ENCODE assay signal across 36 cellular contexts in the genomic region with DNA sequence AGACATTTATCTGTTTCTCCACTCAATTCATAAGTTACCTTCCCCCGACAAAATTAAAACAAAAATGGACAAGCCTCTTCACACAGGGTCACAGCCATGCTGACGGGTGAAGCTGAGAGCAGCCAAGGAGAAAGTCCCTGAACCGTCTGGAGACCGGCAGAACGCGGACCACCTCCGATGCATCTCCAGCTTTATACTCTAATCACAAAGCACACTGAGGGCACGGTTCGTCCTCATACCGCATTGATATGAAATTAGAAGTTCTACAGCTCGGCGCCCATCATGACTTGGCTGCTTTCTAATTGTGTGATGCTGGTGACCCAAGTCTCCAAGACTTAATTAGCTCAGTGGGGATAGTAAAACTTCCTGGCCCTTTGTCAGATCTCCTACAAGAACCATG.
"Had no signal": no experiment of that assay in that cellular context is flagged by ENCODE, and none has a peak within 500 bp of the region (broad histone marks: within the 10 kb centered on the region; RNA-seq: fewer than 3 reads in every experiment).

No MANE protein-coding gene starts in this region.

- H3K27ac Mint-ChIP-seq: activated CD4-positive, alpha-beta memory T cell treated with anti-CD3 and anti-CD28 coated beads, Interleukin-2, amount 10 ng/mL, durations not matched to agents 7 days and 5 days; activated CD4-positive, alpha-beta T cell treated with anti-CD3 and anti-CD28 coated beads for 36 hours; activated CD4-positive, alpha-beta T cell treated with anti-CD3 and anti-CD28 coated beads, Interleukin-2, amount 10 ng/mL, durations not matched to agents 7 days and 5 days; activated CD8-positive, alpha-beta memory T cell treated with anti-CD3 and anti-CD28 coated beads, Interleukin-2, amount 10 ng/mL, durations not matched to agents 7 days and 5 days; activated CD8-positive, alpha-beta T cell treated with anti-CD3 and anti-CD28 coated beads, Interleukin-2, amount 10 ng/mL, durations not matched to agents 7 days and 5 days; activated naive CD4-positive, alpha-beta T cell treated with anti-CD3 and anti-CD28 coated beads for 36 hours; activated naive CD4-positive, alpha-beta T cell treated with anti-CD3 and anti-CD28 coated beads, Interleukin-2, amount 50 U/mL, for 24 hours; activated naive CD8-positive, alpha-beta T cell treated with anti-CD3 and anti-CD28 coated beads for 36 hours; activated T-cell treated with anti-CD3 and anti-CD28 coated beads, Interleukin-2, amount 50 U/mL, for 72 hours; activated T-helper 1 cell treated with anti-CD3 and anti-CD28 coated beads, Interleukin-12 subunit alpha, Interleukin-12 subunit beta, Interleukin-2, Interleukin-4 antibody, amounts not matched to agents 30 ng/mL and 10 ng/mL and 1 ng/mL, durations not matched to agents 14 hours and 24 hours and 36 hours; activated T-helper 17 cell treated with anti-CD3 and anti-CD28 coated beads, Interleukin-2, amount 50 U/mL, for 72 hours; T-helper 1 cell treated with Interleukin-12 subunit alpha and Interleukin-12 subunit beta and Interleukin-4 antibody, amounts not matched to agents 30 μg/mL and 1 μg/mL, for 36 hours; T-helper 2 cell treated with Interferon-gamma antibody and Interleukin-4, amounts not matched to agents 5 μg/mL and 100 μg/mL, for 36 hours; WTC11 had no signal

- DNase-seq: activated CD4-positive, alpha-beta memory T cell treated with anti-CD3 and anti-CD28 coated beads, Interleukin-2, amount 10 ng/mL, durations not matched to agents 7 days and 5 days; activated CD4-positive, alpha-beta T cell treated with anti-CD3 and anti-CD28 coated beads for 1 hour; activated CD4-positive, alpha-beta T cell treated with anti-CD3 and anti-CD28 coated beads for 36 hours; activated CD4-positive, alpha-beta T cell treated with anti-CD3 and anti-CD28 coated beads for 48 hours; activated CD4-positive, alpha-beta T cell treated with anti-CD3 and anti-CD28 coated beads, Interleukin-2, amount 10 ng/mL, durations not matched to agents 7 days and 5 days; activated CD4-positive, alpha-beta T cell treated with anti-CD3 and anti-CD28 coated beads, Interleukin-2, amount 50 U/mL, for 48 hours; activated CD4-positive, CD25-positive, alpha-beta regulatory T cell; activated CD8-positive, alpha-beta memory T cell treated with anti-CD3 and anti-CD28 coated beads for 24 hours; activated CD8-positive, alpha-beta memory T cell treated with anti-CD3 and anti-CD28 coated beads, Interleukin-2, amount 10 ng/mL, durations not matched to agents 7 days and 5 days; activated CD8-positive, alpha-beta T cell treated with anti-CD3 and anti-CD28 coated beads, Interleukin-2, amount 10 ng/mL, durations not matched to agents 7 days and 5 days; activated effector memory CD4-positive, alpha-beta T cell treated with anti-CD3 and anti-CD28 coated beads, Interleukin-2, amount 50 U/mL, for 16 hours; activated gamma-delta T cell treated with Interleukin-2 at 50 U/mL for 16 hours; activated naive CD4-positive, alpha-beta T cell; activated naive CD4-positive, alpha-beta T cell treated with anti-CD3 and anti-CD28 coated beads for 36 hours; activated naive CD8-positive, alpha-beta T cell treated with anti-CD3 and anti-CD28 coated beads for 36 hours; activated T-cell treated with anti-CD3 and anti-CD28 coated beads for 4 hours; activated T-cell treated with anti-CD3 and anti-CD28 coated beads, Interleukin-2, amount 50 U/mL, for 1 hour; activated T-cell treated with anti-CD3 and anti-CD28 coated beads, Interleukin-2, amount 50 U/mL, for 4 hours; activated T-cell treated with anti-CD3 and anti-CD28 coated beads, Interleukin-2, amount 50 U/mL, for 72 hours; adrenal gland; amniotic stem cell; aorta; body of pancreas; brain microvascular endothelial cell; central memory CD4-positive, alpha-beta T cell; T-helper 1 cell; T-helper 9 cell; WERI-Rb-1 had no signal

- H3K4me3 ChIP-seq: adrenal gland, body of pancreas, breast epithelium had no signal

- ATAC-seq: activated CD4-positive, alpha-beta T cell treated with anti-CD3 and anti-CD28 coated beads for 36 hours; activated CD4-positive, CD25-positive, alpha-beta regulatory T cell treated with anti-CD3 and anti-CD28 coated beads, Interleukin-2, amount 50 U/mL, for 24 hours; activated CD8-positive, alpha-beta memory T cell treated with anti-CD3 and anti-CD28 coated beads, Interleukin-2, amount 10 ng/mL, durations not matched to agents 7 days and 5 days; activated CD8-positive, alpha-beta T cell treated with anti-CD3 and anti-CD28 coated beads, Interleukin-2, amount 10 ng/mL, durations not matched to agents 7 days and 5 days; activated T-cell treated with anti-CD3 and anti-CD28 coated beads, Interleukin-2, amount 50 U/mL, for 4 hours; activated T-cell treated with anti-CD3 and anti-CD28 coated beads, Interleukin-2, amount 50 U/mL, for 72 hours; activated T-helper 17 cell treated with anti-CD3 and anti-CD28 coated beads, Interleukin-2, amount 50 U/mL, for 72 hours; body of pancreas; WTC11 had no signal

- H3K27me3 Mint-ChIP-seq: activated CD4-positive, alpha-beta memory T cell treated with anti-CD3 and anti-CD28 coated beads, Interleukin-2, amount 10 ng/mL, durations not matched to agents 7 days and 5 days; activated CD4-positive, alpha-beta T cell treated with anti-CD3 and anti-CD28 coated beads for 36 hours had no signal

- H3K9me3 Mint-ChIP-seq: activated CD4-positive, alpha-beta memory T cell treated with anti-CD3 and anti-CD28 coated beads, Interleukin-2, amount 10 ng/mL, durations not matched to agents 7 days and 5 days; activated CD4-positive, alpha-beta T cell treated with anti-CD3 and anti-CD28 coated beads, Interleukin-2, amount 10 ng/mL, durations not matched to agents 7 days and 5 days; activated naive CD4-positive, alpha-beta T cell treated with anti-CD3 and anti-CD28 coated beads for 36 hours; activated naive CD4-positive, alpha-beta T cell treated with anti-CD3 and anti-CD28 coated beads, Interleukin-2, amount 50 U/mL, for 24 hours; activated naive CD8-positive, alpha-beta T cell treated with anti-CD3 and anti-CD28 coated beads for 36 hours; activated T-cell treated with anti-CD3 and anti-CD28 coated beads, Interleukin-2, amount 50 U/mL, for 4 hours; activated T-cell treated with anti-CD3 and anti-CD28 coated beads, Interleukin-2, amount 50 U/mL, for 72 hours; activated T-helper 1 cell treated with anti-CD3 and anti-CD28 coated beads, Interleukin-12 subunit alpha, Interleukin-12 subunit beta, Interleukin-2, Interleukin-4 antibody, amounts not matched to agents 30 ng/mL and 10 ng/mL and 1 ng/mL, durations not matched to agents 14 hours and 24 hours and 36 hours; T-helper 1 cell treated with Interleukin-12 subunit alpha and Interleukin-12 subunit beta and Interleukin-4 antibody, amounts not matched to agents 30 μg/mL and 1 μg/mL, for 36 hours; T-helper 2 cell treated with Interferon-gamma antibody and Interleukin-4, amounts not matched to agents 5 μg/mL and 100 μg/mL, for 36 hours; WTC11 had no signal

- H3K36me3 Mint-ChIP-seq: activated CD8-positive, alpha-beta memory T cell treated with anti-CD3 and anti-CD28 coated beads, Interleukin-2, amount 10 ng/mL, durations not matched to agents 7 days and 5 days; activated naive CD4-positive, alpha-beta T cell treated with anti-CD3 and anti-CD28 coated beads, Interleukin-2, amount 50 U/mL, for 24 hours; activated naive CD8-positive, alpha-beta T cell treated with anti-CD3 and anti-CD28 coated beads for 36 hours; WTC11 had no signal

- H3K4me3 Mint-ChIP-seq: activated CD4-positive, alpha-beta memory T cell treated with anti-CD3 and anti-CD28 coated beads, Interleukin-2, amount 10 ng/mL, durations not matched to agents 7 days and 5 days; activated CD4-positive, alpha-beta T cell treated with anti-CD3 and anti-CD28 coated beads for 36 hours; activated CD4-positive, alpha-beta T cell treated with anti-CD3 and anti-CD28 coated beads, Interleukin-2, amount 10 ng/mL, durations not matched to agents 7 days and 5 days; activated CD8-positive, alpha-beta memory T cell treated with anti-CD3 and anti-CD28 coated beads, Interleukin-2, amount 10 ng/mL, durations not matched to agents 7 days and 5 days; activated CD8-positive, alpha-beta T cell treated with anti-CD3 and anti-CD28 coated beads, Interleukin-2, amount 10 ng/mL, durations not matched to agents 7 days and 5 days; activated naive CD4-positive, alpha-beta T cell treated with anti-CD3 and anti-CD28 coated beads for 36 hours; activated naive CD4-positive, alpha-beta T cell treated with anti-CD3 and anti-CD28 coated beads, Interleukin-2, amount 50 U/mL, for 24 hours; activated naive CD8-positive, alpha-beta T cell treated with anti-CD3 and anti-CD28 coated beads for 36 hours; activated T-cell treated with anti-CD3 and anti-CD28 coated beads, Interleukin-2, amount 50 U/mL, for 4 hours; activated T-cell treated with anti-CD3 and anti-CD28 coated beads, Interleukin-2, amount 50 U/mL, for 72 hours; activated T-helper 1 cell treated with anti-CD3 and anti-CD28 coated beads, Interleukin-12 subunit alpha, Interleukin-12 subunit beta, Interleukin-2, Interleukin-4 antibody, amounts not matched to agents 30 ng/mL and 10 ng/mL and 1 ng/mL, durations not matched to agents 14 hours and 24 hours and 36 hours; activated T-helper 17 cell treated with anti-CD3 and anti-CD28 coated beads, Interleukin-2, amount 50 U/mL, for 72 hours; T-helper 1 cell treated with Interleukin-12 subunit alpha and Interleukin-12 subunit beta and Interleukin-4 antibody, amounts not matched to agents 30 μg/mL and 1 μg/mL, for 36 hours; T-helper 2 cell treated with Interferon-gamma antibody and Interleukin-4, amounts not matched to agents 5 μg/mL and 100 μg/mL, for 36 hours; WTC11 had no signal

- H3K27ac ChIP-seq: adrenal gland, body of pancreas, brain microvascular endothelial cell, breast epithelium, WERI-Rb-1 had no signal

- H3K4me1 Mint-ChIP-seq: activated CD4-positive, alpha-beta memory T cell treated with anti-CD3 and anti-CD28 coated beads, Interleukin-2, amount 10 ng/mL, durations not matched to agents 7 days and 5 days; activated CD4-positive, alpha-beta T cell treated with anti-CD3 and anti-CD28 coated beads for 36 hours; activated CD4-positive, alpha-beta T cell treated with anti-CD3 and anti-CD28 coated beads, Interleukin-2, amount 10 ng/mL, durations not matched to agents 7 days and 5 days; activated CD8-positive, alpha-beta memory T cell treated with anti-CD3 and anti-CD28 coated beads, Interleukin-2, amount 10 ng/mL, durations not matched to agents 7 days and 5 days; activated naive CD4-positive, alpha-beta T cell treated with anti-CD3 and anti-CD28 coated beads, Interleukin-2, amount 50 U/mL, for 24 hours; activated naive CD8-positive, alpha-beta T cell treated with anti-CD3 and anti-CD28 coated beads for 36 hours had no signal
